8 cellular contexts compared by ENCODE assay signal in the genomic region with DNA sequence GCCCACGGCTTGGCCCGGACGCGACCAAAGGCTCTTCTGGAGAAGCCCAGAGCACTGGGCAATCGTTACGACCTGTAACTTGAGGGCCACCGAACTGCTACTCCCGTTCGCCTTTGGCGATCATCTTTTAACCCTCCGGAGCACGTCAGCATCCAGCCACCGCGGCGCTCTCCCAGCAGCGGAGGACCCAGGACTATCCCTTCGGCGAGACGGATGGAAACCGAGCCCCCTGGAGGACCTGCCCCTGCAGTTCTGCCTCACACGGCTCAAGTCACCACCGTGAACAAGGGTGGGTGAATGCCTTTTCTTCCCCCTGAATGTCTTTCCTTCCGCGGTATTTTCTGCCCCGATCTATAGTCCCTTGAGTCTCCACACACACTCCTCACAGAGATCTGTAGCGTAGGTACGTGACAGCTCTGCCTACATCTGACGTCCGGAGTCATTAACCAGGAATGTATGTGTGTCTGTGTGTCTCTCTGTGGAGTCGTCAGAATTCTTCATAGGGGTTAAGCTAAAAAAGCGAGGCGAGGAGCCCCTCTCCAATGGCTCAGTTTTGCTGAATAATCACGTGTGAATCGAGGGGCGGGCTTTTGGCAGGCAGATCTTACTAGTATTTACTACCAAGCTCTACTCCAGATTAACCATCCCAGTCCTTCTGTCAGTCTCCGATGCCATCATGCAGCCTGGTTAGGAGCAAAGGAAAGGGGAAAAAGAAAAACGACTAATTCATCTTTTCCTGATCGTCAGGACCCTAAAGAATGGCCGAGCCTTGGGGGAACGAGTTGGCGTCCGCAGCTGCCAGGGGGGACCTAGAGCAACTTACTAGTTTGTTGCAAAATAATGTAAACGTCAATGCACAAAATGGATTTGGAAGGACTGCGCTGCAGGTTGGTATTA. TPM values are rescaled to one million over a fixed set of nuclear protein-coding genes. Genes with fewer than 3 reads are reported as not detected.
DNase-seq lines count a peak whose midpoint lies in the region; ATAC-seq and TF ChIP-seq lines count a peak whose summit lies in the region.

A gene (plus strand): TSS at position 635 of the 897 bp plus-strand sequence. CDS start 124 bp downstream, at position 759.

- peak within 1 kb of the TSS; percentile 96 for H3K4me3 Mint-ChIP-seq in HFFc6
- peak within 1 kb of the TSS; percentile 99 for H3K4me3 Mint-ChIP-seq in activated naive CD8-positive, alpha-beta T cell treated with anti-CD3 and anti-CD28 coated beads, Interleukin-2, amount 10 ng/mL, durations not matched to agents 7 days and 5 days

- peaks cover 43% of the 10 kb centered on the region for H3K4me1 Mint-ChIP-seq in HFFc6 (ENCODE audit: low read depth)
- H3K4me1 Mint-ChIP-seq in activated naive CD8-positive, alpha-beta T cell treated with anti-CD3 and anti-CD28 coated beads, Interleukin-2, amount 10 ng/mL, durations not matched to agents 7 days and 5 days = peaks cover 14% of the 10 kb centered on the region

- H3K9me3 Mint-ChIP-seq in HFFc6 = no peaks in the 10 kb centered on the region
- H3K9me3 Mint-ChIP-seq in activated naive CD8-positive, alpha-beta T cell treated with anti-CD3 and anti-CD28 coated beads, Interleukin-2, amount 10 ng/mL, durations not matched to agents 7 days and 5 days = no peaks in the 10 kb centered on the region

- peak; percentile 23 for ATAC-seq in activated naive CD8-positive, alpha-beta T cell treated with anti-CD3 and anti-CD28 coated beads, Interleukin-2, amount 10 ng/mL, durations not matched to agents 7 days and 5 days (ENCODE audit: low read depth)
- ATAC-seq in omental fat pad (ENCODE audit: low FRiP score) = peak; percentile 60

- POLR2A ChIA-PET in GM10248 (lab: Yijun Ruan, JAX) = interaction anchor here (0.5 to 1.4 kb wide), 2 partner anchors 10 to 266 kb away, joined by 3 to 5 read pairs; a partner anchor contains a TSS
- POLR2A ChIA-PET in activated naive CD8-positive, alpha-beta T cell treated with anti-CD3 and anti-CD28 coated beads, Interleukin-2, amount 10 ng/mL, durations not matched to agents 7 days and 5 days (lab: Charles Lee) = interaction anchor here (0.9 to 3.9 kb wide), 3 partner anchors 8 to 17 kb away, joined by 3 to 108 read pairs (median 80); a partner anchor contains a TSS

- no peaks in the 10 kb centered on the region for H3K9me3 ChIP-seq in SJSA1 (replicated peaks)

- peaks cover 66% of the 10 kb centered on the region for H3K36me3 ChIP-seq in SJSA1

- H3K4me3 ChIP-seq in SJSA1 = peak within 1 kb of the TSS; percentile 85

- peaks cover 22% of the 10 kb centered on the region for H3K36me3 Mint-ChIP-seq in HFFc6 (ENCODE audit: low read depth)
- H3K36me3 Mint-ChIP-seq in activated naive CD8-positive, alpha-beta T cell treated with anti-CD3 and anti-CD28 coated beads, Interleukin-2, amount 10 ng/mL, durations not matched to agents 7 days and 5 days = peaks cover 32% of the 10 kb centered on the region

- H3K27ac ChIP-seq in SJSA1 = peak within 1 kb of the TSS; percentile 99

- TF ChIP-seq CTCF in GM10248 (IDR thresholded peaks at IDR 0.05; ENCODE audit: control extremely low read depth, extremely low read depth, low read depth, missing control alignments) (no peak), HFFc6 (IDR thresholded peaks at IDR 0.05) (peak; percentile 23; the same call in 1 of the 2 replicates), omental fat pad (IDR thresholded peaks at IDR 0.05) (no peak)

- CTCF ChIA-PET in GM10248 (lab: Yijun Ruan, JAX) = interaction anchor here (0.9 to 2.8 kb wide), 7 partner anchors 8 to 97 kb away, joined by 3 to 16 read pairs (median 6); a partner anchor contains a TSS

- H3K27me3 Mint-ChIP-seq in HFFc6 (ENCODE audit: insufficient read depth) = peaks cover 5% of the 10 kb centered on the region
- H3K27me3 Mint-ChIP-seq in activated naive CD8-positive, alpha-beta T cell treated with anti-CD3 and anti-CD28 coated beads, Interleukin-2, amount 10 ng/mL, durations not matched to agents 7 days and 5 days = peaks cover 7% of the 10 kb centered on the region

- DNase-seq in GM10248 (ENCODE audit: extremely low spot score) (peak; percentile 49), HFFc6 (peak; percentile 92), MV-4-11 (lab: John Stamatoyannopoulos, UW) (peak; percentile 47), SJSA1 (ENCODE audit: low read depth in 1 of 2, low spot score in 2 of 2) (peak; percentile 91 to 92), glomerular visceral epithelial cell (ENCODE audit: extremely low spot score) (peak; percentile 90), omental fat pad (ENCODE audit: low spot score) (peak; percentile 66), cortex of kidney (lab: John Stamatoyannopoulos, UW) (no peak)
- DNase-seq in activated naive CD8-positive, alpha-beta T cell treated with anti-CD3 and anti-CD28 coated beads, Interleukin-2, amount 10 ng/mL, durations not matched to agents 7 days and 5 days = peak; percentile 54

- H3K27me3 ChIP-seq in SJSA1 (replicated peaks) = no peaks in the 10 kb centered on the region

- H3K27ac Mint-ChIP-seq in HFFc6 = peak within 1 kb of the TSS; percentile 94
- H3K27ac Mint-ChIP-seq in activated naive CD8-positive, alpha-beta T cell treated with anti-CD3 and anti-CD28 coated beads, Interleukin-2, amount 10 ng/mL, durations not matched to agents 7 days and 5 days = peak within 1 kb of the TSS; percentile 100

- H3K4me1 ChIP-seq in SJSA1 (replicated peaks) = peaks cover 8% of the 10 kb centered on the region

RNA-seq across cellular contexts. Expression of the gene that starts here (rescaled TPM):
- 10 to 100 TPM; 13.1 to 26.7 (median 24.9) TPM for total RNA-seq in HFFc6 (2021; fragmentation: NEBNext Ultra II Directional; extraction: Animal tissue kit (Norgen Biotek cat#: 25700))
- total RNA-seq in SJSA1 (2014; rRNA removed; shearing (Covaris generic)) = 222 and 225 TPM in 2 replicates
- 10 to 100 TPM; 52.5 to 62.9 TPM for total RNA-seq in activated naive CD8-positive, alpha-beta T cell treated with anti-CD3 and anti-CD28 coated beads, Interleukin-2, amount 10 ng/mL, durations not matched to agents 7 days and 5 days
- 10 to 100 TPM; 20.0 to 82.8 (median 36.1) TPM for total RNA-seq in omental fat pad
